Comparison of ENCODE assay signal across 1 cellular context in the genomic region with DNA sequence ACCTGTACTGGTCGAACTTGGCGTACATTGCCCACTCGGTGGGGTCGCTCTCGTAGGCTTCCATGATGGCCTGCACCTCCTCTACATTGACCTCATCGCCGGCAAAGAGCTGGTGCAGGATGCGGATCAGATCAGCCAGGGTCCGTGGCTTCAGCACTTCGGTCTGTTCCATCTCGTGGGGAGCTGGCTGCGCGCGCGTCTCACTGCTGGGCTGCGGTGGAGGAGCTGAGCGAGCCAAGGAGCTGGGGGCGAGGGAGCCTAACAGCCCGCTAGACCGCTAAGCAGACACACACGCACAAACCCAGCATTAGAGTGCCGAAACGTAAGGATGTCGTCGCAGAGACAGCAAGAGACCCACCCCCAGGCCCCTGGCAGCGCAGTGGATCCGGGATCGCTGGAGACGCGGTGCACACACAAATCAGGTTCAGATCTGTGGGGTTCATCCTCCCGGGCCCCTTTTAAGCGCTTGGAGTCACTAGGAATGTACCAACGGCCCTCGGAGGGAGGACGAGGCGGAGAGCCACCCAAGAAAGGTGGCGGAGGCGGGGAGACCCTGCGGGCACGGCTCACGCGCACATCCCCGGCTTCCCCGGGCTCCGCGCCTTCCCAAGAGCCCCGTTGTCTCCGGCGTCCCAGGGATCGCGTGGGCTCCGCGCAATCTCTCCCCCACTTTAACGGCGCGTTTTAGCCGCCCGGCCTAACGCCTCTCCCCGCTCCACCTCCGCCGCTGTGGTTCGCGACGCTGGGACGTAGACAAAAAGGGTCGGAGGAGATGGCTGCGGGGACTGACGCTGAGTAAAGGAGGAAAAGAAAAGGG.
TF ChIP-seq lines count a peak whose summit lies in the region.

Gene CDO1 (minus strand): TSS at position 434 of the 817 bp plus-strand sequence. CDS start 262 bp downstream, at position 172.

TF ChIP-seq in HEK293, 187 proteins besides CTCF, POLR2A, EP300 and RAD21 (continues in another document):
- TF ChIP-seq ZNF133 (tag by site-specific recombination; IDR thresholded peaks at IDR 0.05) (no peak), ZBTB21 (tag by site-specific recombination; IDR thresholded peaks at IDR 0.05) (no peak), ZNF114 (tag by site-specific recombination; IDR thresholded peaks at IDR 0.05) (no peak), KLF8 (tag by site-specific recombination; IDR thresholded peaks at IDR 0.05) (peak; percentile 61; the same call in 1 of the 2 replicates), ZNF514 (tag by site-specific recombination; IDR thresholded peaks at IDR 0.05) (no peak), ZNF155 (tag by site-specific recombination; IDR thresholded peaks at IDR 0.05) (no peak), ZNF600 (tag by site-specific recombination; IDR thresholded peaks at IDR 0.05) (peak; percentile 93), ZNF174 (tag by site-specific recombination; IDR thresholded peaks at IDR 0.05) (no peak), PRDM1 (tag by site-specific recombination; IDR thresholded peaks at IDR 0.05) (no peak), ZNF792 (tag by site-specific recombination; IDR thresholded peaks at IDR 0.05) (no peak), ZNF785 (tag by site-specific recombination; IDR thresholded peaks at IDR 0.05) (no peak; the same call in 1 of the 2 replicates), ZNF677 (tag by site-specific recombination; IDR thresholded peaks at IDR 0.05) (no peak), ZNF146 (tag by site-specific recombination; IDR thresholded peaks at IDR 0.05) (no peak), ZNF341 (tag by site-specific recombination; IDR thresholded peaks at IDR 0.05; ENCODE audit: low read depth) (peak; percentile 80), ZNF211 (tag by site-specific recombination; IDR thresholded peaks at IDR 0.05; ENCODE audit: low read depth) (no peak), ZSCAN18 (tag by site-specific recombination; IDR thresholded peaks at IDR 0.05) (no peak), ZNF214 (tag by site-specific recombination; IDR thresholded peaks at IDR 0.05; ENCODE audit: borderline replicate concordance) (no peak), ZNF585B (tag by site-specific recombination; IDR thresholded peaks at IDR 0.05) (no peak), ZNF670 (tag by site-specific recombination; IDR thresholded peaks at IDR 0.05; ENCODE audit: low read depth) (no peak), ZFP37 (tag by site-specific recombination; IDR thresholded peaks at IDR 0.05) (peak; percentile 89; the same call in 1 of the 2 replicates), ZNF776 (tag by site-specific recombination; IDR thresholded peaks at IDR 0.05; ENCODE audit: borderline replicate concordance) (no peak), HOXC10 (CRISPR knock-in tag; IDR thresholded peaks at IDR 0.05) (no peak), SP7 (tag by site-specific recombination; IDR thresholded peaks at IDR 0.05) (peak; percentile 52; the same call in 1 of the 2 replicates), ZNF707 (tag by site-specific recombination; IDR thresholded peaks at IDR 0.05) (no peak), ZNF791 (tag by site-specific recombination; IDR thresholded peaks at IDR 0.05) (no peak), ZSCAN4 (tag by site-specific recombination; IDR thresholded peaks at IDR 0.05) (peak; percentile 62), ZBTB26 (tag by site-specific recombination; optimal IDR thresholded peaks at IDR 0.05) (peak; percentile 87), ZNF843 (tag by site-specific recombination; IDR thresholded peaks at IDR 0.05) (peak; percentile 14; the same call in 1 of the 2 replicates), MZF1 (tag by site-specific recombination; IDR thresholded peaks at IDR 0.05; ENCODE audit: borderline replicate concordance) (0 out of 2 replicates have a peak, but pooled peaks have one; percentile 11), ZNF426 (tag by site-specific recombination; IDR thresholded peaks at IDR 0.05) (no peak), HOXD13 (CRISPR knock-in tag; IDR thresholded peaks at IDR 0.05; ENCODE audit: borderline replicate concordance) (no peak), ZNF140 (tag by site-specific recombination; IDR thresholded peaks at IDR 0.05) (no peak; the same call in 1 of the 2 replicates), ZNF558 (tag by site-specific recombination; IDR thresholded peaks at IDR 0.05) (no peak), ZNF623 (tag by site-specific recombination; IDR thresholded peaks at IDR 0.05) (no peak), YY1 (tag by site-specific recombination; IDR thresholded peaks at IDR 0.05) (peak; percentile 64), ZNF624 (tag by site-specific recombination; IDR thresholded peaks at IDR 0.05) (no peak), ZBTB20 (tag by site-specific recombination; IDR thresholded peaks at IDR 0.05) (peak; percentile 96), ZNF292 (tag by site-specific recombination; IDR thresholded peaks at IDR 0.05; ENCODE audit: borderline replicate concordance, low read depth) (no peak), ZNF555 (tag by site-specific recombination; conservative IDR thresholded peaks at IDR 0.05) (no peak), ZEB2 (tag by site-specific recombination; IDR thresholded peaks at IDR 0.05) (peak; percentile 49), ZNF654 (tag by site-specific recombination; IDR thresholded peaks at IDR 0.05; ENCODE audit: low read depth) (no peak), SCRT2 (tag by site-specific recombination; IDR thresholded peaks at IDR 0.05) (no peak), ZNF433 (tag by site-specific recombination; IDR thresholded peaks at IDR 0.05; ENCODE audit: low read depth) (no peak), SP3 (tag by site-specific recombination; IDR thresholded peaks at IDR 0.05) (peak; percentile 57), ZNF391 (tag by site-specific recombination; IDR thresholded peaks at IDR 0.05; ENCODE audit: borderline replicate concordance, low read depth) (peak; percentile 69; the same call in 1 of the 2 replicates), BCL11A (tag by site-specific recombination; IDR thresholded peaks at IDR 0.05; ENCODE audit: low read depth) (no peak), ZNF560 (tag by site-specific recombination; IDR thresholded peaks at IDR 0.05; ENCODE audit: borderline replicate concordance) (no peak)
- TF ChIP-seq, protein P1, sequence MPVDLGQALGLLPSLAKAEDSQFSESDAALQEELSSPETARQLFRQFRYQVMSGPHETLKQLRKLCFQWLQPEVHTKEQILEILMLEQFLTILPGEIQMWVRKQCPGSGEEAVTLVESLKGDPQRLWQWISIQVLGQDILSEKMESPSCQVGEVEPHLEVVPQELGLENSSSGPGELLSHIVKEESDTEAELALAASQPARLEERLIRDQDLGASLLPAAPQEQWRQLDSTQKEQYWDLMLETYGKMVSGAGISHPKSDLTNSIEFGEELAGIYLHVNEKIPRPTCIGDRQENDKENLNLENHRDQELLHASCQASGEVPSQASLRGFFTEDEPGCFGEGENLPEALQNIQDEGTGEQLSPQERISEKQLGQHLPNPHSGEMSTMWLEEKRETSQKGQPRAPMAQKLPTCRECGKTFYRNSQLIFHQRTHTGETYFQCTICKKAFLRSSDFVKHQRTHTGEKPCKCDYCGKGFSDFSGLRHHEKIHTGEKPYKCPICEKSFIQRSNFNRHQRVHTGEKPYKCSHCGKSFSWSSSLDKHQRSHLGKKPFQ (tag by site-specific recombination; IDR thresholded peaks at IDR 0.05), result no peak
- TF ChIP-seq, protein P2, sequence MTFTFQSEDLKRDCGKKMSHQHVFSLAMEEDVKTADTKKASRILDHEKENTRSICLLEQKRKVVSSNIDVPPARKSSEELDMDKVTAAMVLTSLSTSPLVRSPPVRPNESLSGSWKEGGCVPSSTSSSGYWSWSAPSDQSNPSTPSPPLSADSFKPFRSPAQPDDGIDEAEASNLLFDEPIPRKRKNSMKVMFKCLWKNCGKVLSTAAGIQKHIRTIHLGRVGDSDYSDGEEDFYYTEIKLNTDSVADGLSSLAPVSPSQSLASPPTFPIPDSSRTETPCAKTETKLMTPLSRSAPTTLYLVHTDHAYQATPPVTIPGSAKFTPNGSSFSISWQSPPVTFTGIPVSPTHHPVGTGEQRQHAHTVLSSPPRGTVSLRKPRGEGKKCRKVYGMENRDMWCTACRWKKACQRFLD (tag by site-specific recombination; IDR thresholded peaks at IDR 0.05), result no peak
- TF ChIP-seq, protein P3, sequence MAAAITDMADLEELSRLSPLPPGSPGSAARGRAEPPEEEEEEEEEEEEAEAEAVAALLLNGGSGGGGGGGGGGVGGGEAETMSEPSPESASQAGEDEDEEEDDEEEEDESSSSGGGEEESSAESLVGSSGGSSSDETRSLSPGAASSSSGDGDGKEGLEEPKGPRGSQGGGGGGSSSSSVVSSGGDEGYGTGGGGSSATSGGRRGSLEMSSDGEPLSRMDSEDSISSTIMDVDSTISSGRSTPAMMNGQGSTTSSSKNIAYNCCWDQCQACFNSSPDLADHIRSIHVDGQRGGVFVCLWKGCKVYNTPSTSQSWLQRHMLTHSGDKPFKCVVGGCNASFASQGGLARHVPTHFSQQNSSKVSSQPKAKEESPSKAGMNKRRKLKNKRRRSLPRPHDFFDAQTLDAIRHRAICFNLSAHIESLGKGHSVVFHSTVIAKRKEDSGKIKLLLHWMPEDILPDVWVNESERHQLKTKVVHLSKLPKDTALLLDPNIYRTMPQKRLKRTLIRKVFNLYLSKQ (tag by site-specific recombination; IDR thresholded peaks at IDR 0.05; ENCODE audit: borderline replicate concordance), result no peak
- TF ChIP-seq, protein P4, sequence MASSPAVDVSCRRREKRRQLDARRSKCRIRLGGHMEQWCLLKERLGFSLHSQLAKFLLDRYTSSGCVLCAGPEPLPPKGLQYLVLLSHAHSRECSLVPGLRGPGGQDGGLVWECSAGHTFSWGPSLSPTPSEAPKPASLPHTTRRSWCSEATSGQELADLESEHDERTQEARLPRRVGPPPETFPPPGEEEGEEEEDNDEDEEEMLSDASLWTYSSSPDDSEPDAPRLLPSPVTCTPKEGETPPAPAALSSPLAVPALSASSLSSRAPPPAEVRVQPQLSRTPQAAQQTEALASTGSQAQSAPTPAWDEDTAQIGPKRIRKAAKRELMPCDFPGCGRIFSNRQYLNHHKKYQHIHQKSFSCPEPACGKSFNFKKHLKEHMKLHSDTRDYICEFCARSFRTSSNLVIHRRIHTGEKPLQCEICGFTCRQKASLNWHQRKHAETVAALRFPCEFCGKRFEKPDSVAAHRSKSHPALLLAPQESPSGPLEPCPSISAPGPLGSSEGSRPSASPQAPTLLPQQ (tag by site-specific recombination; IDR thresholded peaks at IDR 0.05), result peak; percentile 94
- TF ChIP-seq, protein P5, sequence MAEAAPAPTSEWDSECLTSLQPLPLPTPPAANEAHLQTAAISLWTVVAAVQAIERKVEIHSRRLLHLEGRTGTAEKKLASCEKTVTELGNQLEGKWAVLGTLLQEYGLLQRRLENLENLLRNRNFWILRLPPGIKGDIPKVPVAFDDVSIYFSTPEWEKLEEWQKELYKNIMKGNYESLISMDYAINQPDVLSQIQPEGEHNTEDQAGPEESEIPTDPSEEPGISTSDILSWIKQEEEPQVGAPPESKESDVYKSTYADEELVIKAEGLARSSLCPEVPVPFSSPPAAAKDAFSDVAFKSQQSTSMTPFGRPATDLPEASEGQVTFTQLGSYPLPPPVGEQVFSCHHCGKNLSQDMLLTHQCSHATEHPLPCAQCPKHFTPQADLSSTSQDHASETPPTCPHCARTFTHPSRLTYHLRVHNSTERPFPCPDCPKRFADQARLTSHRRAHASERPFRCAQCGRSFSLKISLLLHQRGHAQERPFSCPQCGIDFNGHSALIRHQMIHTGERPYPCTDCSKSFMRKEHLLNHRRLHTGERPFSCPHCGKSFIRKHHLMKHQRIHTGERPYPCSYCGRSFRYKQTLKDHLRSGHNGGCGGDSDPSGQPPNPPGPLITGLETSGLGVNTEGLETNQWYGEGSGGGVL (tag by site-specific recombination; IDR thresholded peaks at IDR 0.05), result peak; percentile 37; the same call in 1 of the 2 replicates
- TF ChIP-seq, protein P6, sequence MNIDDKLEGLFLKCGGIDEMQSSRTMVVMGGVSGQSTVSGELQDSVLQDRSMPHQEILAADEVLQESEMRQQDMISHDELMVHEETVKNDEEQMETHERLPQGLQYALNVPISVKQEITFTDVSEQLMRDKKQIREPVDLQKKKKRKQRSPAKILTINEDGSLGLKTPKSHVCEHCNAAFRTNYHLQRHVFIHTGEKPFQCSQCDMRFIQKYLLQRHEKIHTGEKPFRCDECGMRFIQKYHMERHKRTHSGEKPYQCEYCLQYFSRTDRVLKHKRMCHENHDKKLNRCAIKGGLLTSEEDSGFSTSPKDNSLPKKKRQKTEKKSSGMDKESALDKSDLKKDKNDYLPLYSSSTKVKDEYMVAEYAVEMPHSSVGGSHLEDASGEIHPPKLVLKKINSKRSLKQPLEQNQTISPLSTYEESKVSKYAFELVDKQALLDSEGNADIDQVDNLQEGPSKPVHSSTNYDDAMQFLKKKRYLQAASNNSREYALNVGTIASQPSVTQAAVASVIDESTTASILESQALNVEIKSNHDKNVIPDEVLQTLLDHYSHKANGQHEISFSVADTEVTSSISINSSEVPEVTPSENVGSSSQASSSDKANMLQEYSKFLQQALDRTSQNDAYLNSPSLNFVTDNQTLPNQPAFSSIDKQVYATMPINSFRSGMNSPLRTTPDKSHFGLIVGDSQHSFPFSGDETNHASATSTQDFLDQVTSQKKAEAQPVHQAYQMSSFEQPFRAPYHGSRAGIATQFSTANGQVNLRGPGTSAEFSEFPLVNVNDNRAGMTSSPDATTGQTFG (tag by site-specific recombination; IDR thresholded peaks at IDR 0.05; ENCODE audit: borderline replicate concordance), result no peak
